1 cellular context compared by ENCODE assay signal in genomic region chr9:136847827-136848392, GRCh38.
TF ChIP-seq lines count a peak whose summit lies in the region.

No MANE protein-coding gene starts in this region.

TF ChIP-seq in K562, 482 proteins besides CTCF, POLR2A, EP300 and RAD21 (continued from another document and continues in another):
- TF ChIP-seq MAX (CRISPR knock-in tag; IDR thresholded peaks at IDR 0.05) (peak; percentile 78), GTF3C2 (IDR thresholded peaks at IDR 0.05; ENCODE audit: borderline replicate concordance, extremely low read depth, insufficient read length) (no peak), NRF1 (conservative IDR thresholded peaks at IDR 0.05 in 1 of 2, IDR thresholded peaks at IDR 0.05 in 1 of 2) (peak; percentile 87 to 90), NFIX (CRISPR knock-in tag; IDR thresholded peaks at IDR 0.05; ENCODE audit: low read depth) (no peak), ZNF146 (CRISPR knock-in tag; IDR thresholded peaks at IDR 0.05; ENCODE audit: unreplicated experiment) (no peak), MNT (conservative IDR thresholded peaks at IDR 0.05) (peak; percentile 68 to 81; a peak in 2 of 4 replicates), ILF3 (IDR thresholded peaks at IDR 0.05; ENCODE audit: borderline replicate concordance) (no peak), SP2 (IDR thresholded peaks at IDR 0.05; ENCODE audit: extremely low read depth, low read depth, low read length, poor library complexity, severe bottlenecking) (no peak), ZBTB33 (CRISPR knock-in tag; IDR thresholded peaks at IDR 0.05) (peak; percentile 68; the same call in 1 of the 2 replicates), ZBTB9 (CRISPR knock-in tag; IDR thresholded peaks at IDR 0.05) (no peak), SFPQ (IDR thresholded peaks at IDR 0.05; ENCODE audit: low read depth, low read length) (no peak), ZNF76 (CRISPR knock-in tag; IDR thresholded peaks at IDR 0.05; ENCODE audit: borderline replicate concordance) (no peak), ZNF507 (tag; conservative IDR thresholded peaks at IDR 0.05) (no peak), ZNF445 (CRISPR knock-in tag; IDR thresholded peaks at IDR 0.05; ENCODE audit: low read depth) (no peak), CBFB (CRISPR knock-in tag; IDR thresholded peaks at IDR 0.05) (no peak), MXD1 (CRISPR knock-in tag; IDR thresholded peaks at IDR 0.05; ENCODE audit: borderline replicate concordance, poor library complexity, severe bottlenecking) (no peak), CBX5 (IDR thresholded peaks at IDR 0.05; ENCODE audit: borderline replicate concordance, low read depth) (peak; percentile 7; the same call in 1 of the 2 replicates), RB1 (IDR thresholded peaks at IDR 0.05; ENCODE audit: low read depth) (peak; percentile 67; the same call in 1 of the 2 replicates), ZNF778 (CRISPR knock-in tag; IDR thresholded peaks at IDR 0.05) (no peak), CUX1 (CRISPR knock-in tag; IDR thresholded peaks at IDR 0.05) (no peak), ZNF121 (CRISPR knock-in tag; conservative IDR thresholded peaks at IDR 0.05) (no peak), ZBTB11 (CRISPR knock-in tag; IDR thresholded peaks at IDR 0.05) (no peak), THRA (IDR thresholded peaks at IDR 0.05) (no peak), SLC30A9 (CRISPR knock-in tag; IDR thresholded peaks at IDR 0.05) (no peak)
